In genomic region chr15:75693501-75694240, GRCh38 we compare ENCODE assay signal across 10 cellular contexts. TPM values are rescaled to one million over a fixed set of nuclear protein-coding genes. Genes with fewer than 3 reads are reported as not detected.
DNase-seq lines count a peak whose midpoint lies in the region; ATAC-seq, FAIRE-seq and TF ChIP-seq lines count a peak whose summit lies in the region.
"Had no signal": no experiment of that assay in that cellular context is flagged by ENCODE, and none has a peak within 500 bp of the region (broad histone marks: within the 10 kb centered on the region; RNA-seq: fewer than 3 reads in every experiment).

No MANE protein-coding gene starts in this region.

- ATAC-seq in WTC11 (no peak), GM21360 (IDR thresholded peaks at IDR 0.05; ENCODE audit: unreplicated experiment) (no peak)

- H3K9me3 Mint-ChIP-seq in HFFc6 (no peaks in the 10 kb centered on the region), WTC11 (no peaks in the 10 kb centered on the region)

- POLR2A ChIA-PET in WTC11 (lab: Charles Lee), result interaction anchor here (0.6 kb wide), 1 partner anchor 30 kb away, joined by 4 read pairs; a partner anchor contains a TSS

- H3K27me3 Mint-ChIP-seq in HFFc6 (ENCODE audit: insufficient read depth), result peaks cover 4% of the 10 kb centered on the region
- H3K27me3 Mint-ChIP-seq in WTC11 (ENCODE audit: low read depth), result peaks cover 4% of the 10 kb centered on the region; the same call in 1 of the 2 replicates

- H3K9me3 ChIP-seq in stomach smooth muscle (ENCODE audit: control insufficient read depth in 2 of 2, low read length in 2 of 2), result no peaks in the 10 kb centered on the region

- FAIRE-seq in urothelium cell line (lab: Jason Lieb, UNC), result no peak

- H3K4me3 Mint-ChIP-seq in HFFc6, result peak overlapping the region; percentile 50
- no peak overlapping the region for H3K4me3 Mint-ChIP-seq in WTC11

- H3K9ac ChIP-seq in stomach smooth muscle (ENCODE audit: low read length in 2 of 2), result peak overlapping the region; percentile 60 to 66
- H3K9ac ChIP-seq: parathyroid adenoma had no signal

- DNase-seq in HFFc6 (peak; percentile 42), WTC11 (ENCODE audit: low spot score) (no peak), glomerular endothelial cell (ENCODE audit: extremely low read depth, low read depth, low spot score) (peak; percentile 44), CD1c-positive myeloid dendritic cell (ENCODE audit: extremely low spot score) (no peak), NCI-H1105 treated with DMSO at 0.1 percent for 48 hours (lab: John Stamatoyannopoulos, UW) (no peak), urothelium cell line (ENCODE audit: low spot score) (no peak)
- DNase-seq: effector memory CD4-positive, alpha-beta T cell had no signal

- CTCF ChIA-PET in WTC11 (lab: Charles Lee), result interaction anchor here (0.9 to 2.2 kb wide), 10 partner anchors 7 to 326 kb away, joined by 3 to 16 read pairs (median 6); partner anchors contain the start of gene MAN2C1

- H3K27me3 ChIP-seq in stomach smooth muscle (ENCODE audit: control insufficient read depth in 1 of 2, insufficient read depth in 2 of 2, low read length in 2 of 2), result no peaks in the 10 kb centered on the region

- H3K36me3 ChIP-seq in stomach smooth muscle (ENCODE audit: control insufficient read depth in 2 of 2, insufficient read depth in 2 of 2, low read length in 2 of 2), result peaks cover 4 to 18% of the 10 kb centered on the region in 2 donors

- H3K27ac ChIP-seq in stomach smooth muscle (ENCODE audit: low read length), result peak overlapping the region; percentile 99
- H3K27ac ChIP-seq: parathyroid adenoma had no signal

- H3K27ac Mint-ChIP-seq in HFFc6 (peak overlapping the region; percentile 92), WTC11 (no peak overlapping the region)

- H3K4me1 ChIP-seq in stomach smooth muscle (ENCODE audit: control insufficient read depth, insufficient read depth, low read length), result peaks cover 57% of the 10 kb centered on the region
- H3K4me1 ChIP-seq: parathyroid adenoma had no signal

- peak overlapping the region; percentile 29 to 31 for H3K4me3 ChIP-seq in stomach smooth muscle (ENCODE audit: low read length in 2 of 2)

- H3K36me3 Mint-ChIP-seq in HFFc6 (ENCODE audit: low read depth) (peaks cover 24% of the 10 kb centered on the region), WTC11 (no peaks in the 10 kb centered on the region)

- TF ChIP-seq CTCF in HFFc6 (IDR thresholded peaks at IDR 0.05) (no peak), WTC11 (IDR thresholded peaks at IDR 0.05) (no peak)

- H3K4me1 Mint-ChIP-seq in HFFc6 (ENCODE audit: low read depth) (peaks cover 59% of the 10 kb centered on the region), WTC11 (peaks cover 22% of the 10 kb centered on the region)

TF ChIP-seq in WTC11, 78 proteins besides CTCF, POLR2A, EP300 and RAD21:
- TF ChIP-seq, protein P1, sequence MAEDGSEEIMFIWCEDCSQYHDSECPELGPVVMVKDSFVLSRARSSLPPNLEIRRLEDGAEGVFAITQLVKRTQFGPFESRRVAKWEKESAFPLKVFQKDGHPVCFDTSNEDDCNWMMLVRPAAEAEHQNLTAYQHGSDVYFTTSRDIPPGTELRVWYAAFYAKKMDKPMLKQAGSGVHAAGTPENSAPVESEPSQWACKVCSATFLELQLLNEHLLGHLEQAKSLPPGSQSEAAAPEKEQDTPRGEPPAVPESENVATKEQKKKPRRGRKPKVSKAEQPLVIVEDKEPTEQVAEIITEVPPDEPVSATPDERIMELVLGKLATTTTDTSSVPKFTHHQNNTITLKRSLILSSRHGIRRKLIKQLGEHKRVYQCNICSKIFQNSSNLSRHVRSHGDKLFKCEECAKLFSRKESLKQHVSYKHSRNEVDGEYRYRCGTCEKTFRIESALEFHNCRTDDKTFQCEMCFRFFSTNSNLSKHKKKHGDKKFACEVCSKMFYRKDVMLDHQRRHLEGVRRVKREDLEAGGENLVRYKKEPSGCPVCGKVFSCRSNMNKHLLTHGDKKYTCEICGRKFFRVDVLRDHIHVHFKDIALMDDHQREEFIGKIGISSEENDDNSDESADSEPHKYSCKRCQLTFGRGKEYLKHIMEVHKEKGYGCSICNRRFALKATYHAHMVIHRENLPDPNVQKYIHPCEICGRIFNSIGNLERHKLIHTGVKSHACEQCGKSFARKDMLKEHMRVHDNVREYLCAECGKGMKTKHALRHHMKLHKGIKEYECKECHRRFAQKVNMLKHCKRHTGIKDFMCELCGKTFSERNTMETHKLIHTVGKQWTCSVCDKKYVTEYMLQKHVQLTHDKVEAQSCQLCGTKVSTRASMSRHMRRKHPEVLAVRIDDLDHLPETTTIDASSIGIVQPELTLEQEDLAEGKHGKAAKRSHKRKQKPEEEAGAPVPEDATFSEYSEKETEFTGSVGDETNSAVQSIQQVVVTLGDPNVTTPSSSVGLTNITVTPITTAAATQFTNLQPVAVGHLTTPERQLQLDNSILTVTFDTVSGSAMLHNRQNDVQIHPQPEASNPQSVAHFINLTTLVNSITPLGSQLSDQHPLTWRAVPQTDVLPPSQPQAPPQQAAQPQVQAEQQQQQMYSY (CRISPR knock-in tag; IDR thresholded peaks at IDR 0.05), result peak; percentile 39; the same call in 1 of the 2 replicates
- TF ChIP-seq OVOL2 (CRISPR knock-in tag; IDR thresholded peaks at IDR 0.05; ENCODE audit: borderline replicate concordance), result no peak

RNA-seq across cellular contexts. Expression of gene CSPG4, which starts 19.0 kb away (rescaled TPM):
- total RNA-seq in HFFc6 (2021; fragmentation: NEBNext Ultra II Directional; extraction: Animal tissue kit (Norgen Biotek cat#: 25700)), result 100 to 1,000 TPM in 1 of 6 experiments, 10 to 100 TPM in 5; 81.2 to 111 (median 95.7) TPM
- total RNA-seq in WTC11 (2021) (2.9 to 3.6 TPM (median 3.6 TPM) in 3 replicates), glomerular endothelial cell (3.0 and 15.6 TPM in 2 replicates)

RNA-seq across cellular contexts. Expression of gene SNX33, which starts 46.0 kb away (rescaled TPM):
- total RNA-seq in HFFc6 (2021; fragmentation: NEBNext Ultra II Directional; extraction: Animal tissue kit (Norgen Biotek cat#: 25700)), result 10 to 100 TPM; 23.3 to 28.1 (median 25.3) TPM
- total RNA-seq in WTC11 (2021) (17.8 to 19.8 TPM (median 18.9 TPM) in 3 replicates), glomerular endothelial cell (14.0 and 16.9 TPM in 2 replicates)

RNA-seq across cellular contexts. Expression of gene IMP3, which starts 53.6 kb away (rescaled TPM):
- total RNA-seq in HFFc6 (2021; fragmentation: NEBNext Ultra II Directional; extraction: Animal tissue kit (Norgen Biotek cat#: 25700)), result 10 to 100 TPM; 55.1 to 62.9 (median 58.7) TPM
- total RNA-seq in WTC11 (2021) (93.7 to 107 TPM (median 94.8 TPM) in 3 replicates), glomerular endothelial cell (100 and 115 TPM in 2 replicates)

Comparison
In these comparisons a context has a peak if more than half of its experiments do, and no peak if none do; other contexts are left out.
1. DNase-seq: peak in HFFc6 (single experiment) and glomerular endothelial cell (single experiment); none in WTC11 (single experiment), CD1c-positive myeloid dendritic cell (single experiment), NCI-H1105 treated with DMSO at 0.1 percent for 48 hours (single experiment) and urothelium cell line (single experiment).